In the genomic region with DNA sequence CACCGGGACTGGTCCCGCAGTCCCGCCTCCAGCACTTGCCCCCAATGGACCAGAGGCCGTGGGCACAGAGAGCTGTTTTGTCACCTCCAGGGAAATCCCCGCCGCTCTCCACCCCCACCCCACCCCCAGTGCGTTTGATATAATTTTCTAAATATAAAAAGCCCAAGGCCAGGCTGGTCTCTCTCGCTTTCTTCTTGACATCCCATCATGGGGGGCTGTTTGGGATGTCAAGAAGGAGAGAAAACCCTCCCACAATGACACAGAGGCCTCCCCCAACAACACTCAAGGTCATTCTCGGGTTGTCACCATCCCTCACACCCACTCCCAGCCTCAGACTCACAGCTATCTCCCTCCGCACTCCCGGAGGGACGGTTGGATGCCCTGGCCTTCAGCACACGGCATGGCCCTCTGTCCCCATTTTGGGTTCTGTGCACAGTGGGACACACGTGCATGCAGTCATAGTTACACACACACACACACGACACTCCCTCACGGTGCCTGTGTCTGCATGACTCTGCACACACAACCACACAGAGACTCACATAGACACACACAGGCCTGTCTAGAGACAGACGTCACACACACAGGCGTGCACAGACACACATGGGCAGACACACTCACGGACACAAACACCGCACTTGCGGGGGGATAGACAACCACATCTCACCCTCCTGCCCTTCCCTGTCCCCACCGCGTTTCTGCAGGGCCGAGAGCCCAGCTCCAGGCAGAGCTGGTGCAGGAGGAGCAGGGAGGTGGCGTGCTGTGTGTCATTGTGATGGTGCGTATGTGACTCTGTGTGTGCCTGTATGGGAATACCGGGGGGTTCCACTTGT, we compare ENCODE assay signal across 9 cellular contexts. TPM values are rescaled to one million over a fixed set of nuclear protein-coding genes. Genes with fewer than 3 reads are reported as not detected.
DNase-seq lines count a peak whose midpoint lies in the region; ATAC-seq and TF ChIP-seq lines count a peak whose summit lies in the region.
"Had no signal": no experiment of that assay in that cellular context is flagged by ENCODE, and none has a peak within 500 bp of the region (broad histone marks: within the 10 kb centered on the region; RNA-seq: fewer than 3 reads in every experiment).

No MANE protein-coding gene starts in this region.

- dilution Hi-C loops in mammary epithelial cell (cut with HindIII; ENCODE audit: low sequenced_read_pairs): no loop called here

- no peaks in the 10 kb centered on the region for H4K20me1 ChIP-seq in mammary epithelial cell (ENCODE audit: insufficient read depth, low read length)

- peaks cover 65% of the 10 kb centered on the region for H3K27me3 Mint-ChIP-seq in T-helper 1 cell treated with Interleukin-12 subunit alpha and Interleukin-12 subunit beta and Interleukin-4 antibody, amounts not matched to agents 30 μg/mL and 1 μg/mL, for 36 hours (ENCODE audit: low read depth)
- H3K27me3 Mint-ChIP-seq in mesothelial cell of epicardium (ENCODE audit: low read depth): peaks cover 82% of the 10 kb centered on the region

- ATAC-seq in HG02852 (IDR thresholded peaks at IDR 0.05; ENCODE audit: unreplicated experiment) (no peak), HG02981 (IDR thresholded peaks at IDR 0.05; ENCODE audit: unreplicated experiment) (no peak)

- H3K4me2 ChIP-seq in mammary epithelial cell (ENCODE audit: insufficient read depth, low read depth, low read length): peak overlapping the region; percentile 99

- peaks cover 27% of the 10 kb centered on the region for H3K4me1 Mint-ChIP-seq in T-helper 1 cell treated with Interleukin-12 subunit alpha and Interleukin-12 subunit beta and Interleukin-4 antibody, amounts not matched to agents 30 μg/mL and 1 μg/mL, for 36 hours (ENCODE audit: low read depth)
- H3K4me1 Mint-ChIP-seq in mesothelial cell of epicardium: peaks cover 25% of the 10 kb centered on the region

- peaks cover 21% of the 10 kb centered on the region for H3K79me2 ChIP-seq in mammary epithelial cell (ENCODE audit: insufficient read depth, low read length)

- CTCF ChIA-PET in mammary epithelial cell (lab: Charles Lee; ENCODE audit: low non-redundant PET): no interaction called here

- peak overlapping the region; percentile 86 for H2AFZ ChIP-seq in mammary epithelial cell (ENCODE audit: low read depth, low read length)

- in situ Hi-C loops in mammary epithelial cell (cut with MboI; ENCODE audit: low sequenced_read_pairs in 2 of 2) (no loop called here), transverse colon (cut with MboI; ENCODE audit: low pct_ligation_motif_present in 1 of 4, low pct_unique_long_range_greater_than_20kb in 1 of 4, low sequenced_read_pairs in 3 of 4) (no loop called here)

- TF ChIP-seq EP300 in transverse colon (IDR thresholded peaks at IDR 0.05; ENCODE audit: low read depth): no peak

- H3K4me1 ChIP-seq in mammary epithelial cell (ENCODE audit: insufficient read depth, low read length) (peaks cover 22% of the 10 kb centered on the region), transverse colon (peaks cover 12 to 48% (median 32%) of the 10 kb centered on the region in 4 donors)

- DNase-seq in T-helper 1 cell (no peak), mammary epithelial cell (no peak), mesothelial cell of epicardium (ENCODE audit: low spot score in 2 of 2, unreplicated experiment in 2 of 2) (no peak), transverse colon (no peak)
- DNase-seq in activated effector memory CD4-positive, alpha-beta T cell treated with anti-CD3 and anti-CD28 coated beads, Interleukin-2, amount 50 U/mL, for 16 hours: no peak
- DNase-seq: SHP77 had no signal

- no peak for TF ChIP-seq POLR2A in transverse colon (IDR thresholded peaks at IDR 0.05)

- H3K27ac Mint-ChIP-seq in T-helper 1 cell treated with Interleukin-12 subunit alpha and Interleukin-12 subunit beta and Interleukin-4 antibody, amounts not matched to agents 30 μg/mL and 1 μg/mL, for 36 hours: peak overlapping the region; percentile 10
- no peak overlapping the region for H3K27ac Mint-ChIP-seq in mesothelial cell of epicardium

- intact Hi-C loops in mammary epithelial cell (cut with micrococcal nuclease): no loop called here
- intact Hi-C loops in transverse colon (cut with DNase I; ENCODE audit: low total_unique reads): no loop called here

- H3K4me3 ChIP-seq in mammary epithelial cell (replicated peaks in 1 of 3; ENCODE audit: insufficient read depth in 1 of 3, low read depth in 2 of 3, low read length in 3 of 3) (peak overlapping the region in 2 of 3 experiments; percentile 72 to 76), transverse colon (peak overlapping the region; percentile 67 to 100 (median 88))

- 47% methylated on average over 18 of the region's 27 CpGs for WGBS in mammary epithelial cell (ENCODE audit: low coverage, missing lambda C conversion rate)
- 40% methylated on average over 26 of the region's 27 CpGs; no CpG with 5 or more reads in 1 of the 2 donors for WGBS in transverse colon (ENCODE audit: low coverage in 1 of 2), 2 donors

- H3K27ac ChIP-seq in mammary epithelial cell (ENCODE audit: insufficient read depth, low read depth, low read length): no peak overlapping the region
- H3K27ac ChIP-seq in transverse colon: peak overlapping the region; percentile 82 to 100 (median 90)

- H3K9me3 ChIP-seq in mammary epithelial cell (replicated peaks; ENCODE audit: insufficient read depth, low read length) (no peaks in the 10 kb centered on the region), transverse colon (no peaks in the 10 kb centered on the region)

- H3K9ac ChIP-seq in mammary epithelial cell (ENCODE audit: insufficient read depth, low read length): no peak overlapping the region

- BruUV-seq in mammary epithelial cell (replicated peaks; lab: Mats Ljungman, UMichigan): no TSS peak

- no peaks in the 10 kb centered on the region for H3K36me3 Mint-ChIP-seq in T-helper 1 cell treated with Interleukin-12 subunit alpha and Interleukin-12 subunit beta and Interleukin-4 antibody, amounts not matched to agents 30 μg/mL and 1 μg/mL, for 36 hours (ENCODE audit: low read depth)
- H3K36me3 Mint-ChIP-seq in mesothelial cell of epicardium: no peaks in the 10 kb centered on the region

- H3K36me3 ChIP-seq in mammary epithelial cell (ENCODE audit: insufficient read depth, low read length) (no peaks in the 10 kb centered on the region), transverse colon (no peaks in the 10 kb centered on the region)

- H3K9me3 Mint-ChIP-seq in T-helper 1 cell treated with Interleukin-12 subunit alpha and Interleukin-12 subunit beta and Interleukin-4 antibody, amounts not matched to agents 30 μg/mL and 1 μg/mL, for 36 hours: no peaks in the 10 kb centered on the region
- H3K9me3 Mint-ChIP-seq in mesothelial cell of epicardium: no peaks in the 10 kb centered on the region

- H3K27me3 ChIP-seq in mammary epithelial cell (ENCODE audit: insufficient read depth, low read length): no peaks in the 10 kb centered on the region
- H3K27me3 ChIP-seq in transverse colon: no peaks in the 10 kb centered on the region

- H3K4me3 Mint-ChIP-seq in T-helper 1 cell treated with Interleukin-12 subunit alpha and Interleukin-12 subunit beta and Interleukin-4 antibody, amounts not matched to agents 30 μg/mL and 1 μg/mL, for 36 hours: peak overlapping the region; percentile 80
- peak overlapping the region; percentile 73 for H3K4me3 Mint-ChIP-seq in mesothelial cell of epicardium

- TF ChIP-seq CTCF in mammary epithelial cell (conservative IDR thresholded peaks at IDR 0.05 in 1 of 2, IDR thresholded peaks at IDR 0.05 in 1 of 2; ENCODE audit: extremely low read depth in 1 of 2, insufficient read depth in 1 of 2, low read depth in 1 of 2, low read length in 2 of 2) (no peak), mesothelial cell of epicardium (IDR thresholded peaks at IDR 0.05; ENCODE audit: unreplicated experiment) (no peak), transverse colon (IDR thresholded peaks at IDR 0.05) (no peak)

RNA-seq across cellular contexts. Expression of a gene that starts 4.8 kb away (rescaled TPM):
- total RNA-seq in mammary epithelial cell (10 to 100 TPM; 43.7 to 77.5 TPM), mesothelial cell of epicardium (28.6 to 32.9 TPM (median 32.2 TPM) in 3 replicates), transverse colon (100 to 1,000 TPM in 1 of 4 donors, 10 to 100 TPM in 3; 39.9 to 145 (median 68.1) TPM)
- 8.9 TPM for polyA plus RNA-seq in mammary epithelial cell
- 43.2 TPM for polyA minus RNA-seq in mammary epithelial cell
